In genomic region chr3:50675179-50676030, GRCh38 we compare ENCODE assay signal across 8 cellular contexts. TPM values are rescaled to one million over a fixed set of nuclear protein-coding genes. Genes with fewer than 3 reads are reported as not detected.
A peak's percentile ranks its signal among the peaks of the same experiment; 100 is the strongest.
DNase-seq lines count a peak whose midpoint lies in the region; ATAC-seq and TF ChIP-seq lines count a peak whose summit lies in the region.

No MANE protein-coding gene starts in this region.

- CTCF ChIA-PET in CD4-positive, alpha-beta memory T cell (lab: Charles Lee; ENCODE audit: partially characterized antibody), result interaction anchor here (0.6 to 2.6 kb wide), 7 partner anchors 23 to 637 kb away, joined by 3 to 7 read pairs (median 3); partner anchors contain the start of genes C3orf18 and MAPKAPK3

- no peaks in the 10 kb centered on the region for H3K36me3 Mint-ChIP-seq in CD4-positive, alpha-beta memory T cell

- H3K4me1 ChIP-seq in CD4-positive, alpha-beta memory T cell (ENCODE audit: insufficient read depth, low read length), result peaks cover 9% of the 10 kb centered on the region
- peaks cover 0 to 11% of the 10 kb centered on the region in 2 donors for H3K4me1 ChIP-seq in left lung

- H3K27me3 ChIP-seq in CD4-positive, alpha-beta memory T cell (ENCODE audit: insufficient read depth, low read length), result peaks cover 4% of the 10 kb centered on the region
- H3K27me3 ChIP-seq in HL-60 (ENCODE audit: insufficient read depth, poor library complexity, severe bottlenecking) (peaks cover 55% of the 10 kb centered on the region), left lung (peaks cover 54 to 87% of the 10 kb centered on the region in 2 donors)

- H3K4me3 Mint-ChIP-seq in CD4-positive, alpha-beta memory T cell, result peak overlapping the region; percentile 55 to 84 (median 80)

- H3K9me3 Mint-ChIP-seq in CD4-positive, alpha-beta memory T cell, result no peaks in the 10 kb centered on the region

- H3K36me3 ChIP-seq in CD4-positive, alpha-beta memory T cell (ENCODE audit: insufficient read depth, low read length), result no peaks in the 10 kb centered on the region
- no peaks in the 10 kb centered on the region for H3K36me3 ChIP-seq in left lung

- peaks cover 2 to 9% (median 6%) of the 10 kb centered on the region in 4 donors for H3K4me1 Mint-ChIP-seq in CD4-positive, alpha-beta memory T cell

- H3K4me3 ChIP-seq in CD4-positive, alpha-beta memory T cell (ENCODE audit: low read length in 2 of 2), result peak overlapping the region in 1 of 2 donors; percentile 19
- H3K4me3 ChIP-seq in HL-60 (replicated peaks; ENCODE audit: insufficient read depth, low read length) (peak overlapping the region; percentile 13), left lung (peak overlapping the region in 1 of 2 donors; percentile 26)

- TF ChIP-seq CTCF in HL-60 (IDR thresholded peaks at IDR 0.05; ENCODE audit: insufficient read depth, low read length) (no peak), left lung (IDR thresholded peaks at IDR 0.05) (no peak)

- ATAC-seq in left lung (peak; percentile 51), GM21825 (IDR thresholded peaks at IDR 0.05; ENCODE audit: unreplicated experiment) (no peak)

- intact Hi-C loops in CD4-positive, alpha-beta memory T cell (cut with micrococcal nuclease), result loop anchor here (1.0 kb wide), 2 partner anchors 59 to 697 kb away; no protein-coding TSS in a partner anchor
- intact Hi-C loops in left lung (cut with DNase I), result no loop called here

- H3K27ac ChIP-seq in CD4-positive, alpha-beta memory T cell (ENCODE audit: low read depth, low read length), result no peak overlapping the region
- H3K27ac ChIP-seq in HL-60 (replicated peaks), result no peak overlapping the region
- no peak overlapping the region for H3K27ac ChIP-seq in caudate nucleus (ENCODE audit: low read depth, low read length)
- no peak overlapping the region for H3K27ac ChIP-seq in left lung

- H3K27me3 Mint-ChIP-seq in CD4-positive, alpha-beta memory T cell, result peaks cover 7 to 12% of the 10 kb centered on the region in 2 donors

- peak in 4 of 5 donors; percentile 32 to 42 (median 37) for DNase-seq in CD4-positive, alpha-beta memory T cell
- DNase-seq in HL-60 (ENCODE audit: low read depth in 1 of 2, low spot score in 1 of 2), result no peak
- peak; percentile 69 for DNase-seq in activated CD4-positive, CD25-positive, alpha-beta regulatory T cell treated with anti-CD3 and anti-CD28 coated beads, Interleukin-2, amount 50 U/mL, for 72 hours
- DNase-seq in caudate nucleus (lab: John Stamatoyannopoulos, UW), result peak in 54 of 61 donors; percentile 27 to 83 (median 64)
- DNase-seq in left lung, result peak in 1 of 2 donors; percentile 85
- peak in 2 of 3 donors; percentile 52 to 67 for DNase-seq in stimulated activated CD4-positive, alpha-beta T cell treated with anti-CD3 and anti-CD28 coated beads, TNF-alpha, amount 100 ng/mL, for 48 hours (ENCODE audit: low read depth in 3 of 3)
- DNase-seq in NCI-H524 treated with DMSO at 0.1 percent for 48 hours (lab: John Stamatoyannopoulos, UW), result no peak

- H3K27ac Mint-ChIP-seq in CD4-positive, alpha-beta memory T cell, result peak overlapping the region in 2 of 7 donors; percentile 53 to 57

- no peaks in the 10 kb centered on the region for H3K9me3 ChIP-seq in CD4-positive, alpha-beta memory T cell (ENCODE audit: control insufficient read depth in 1 of 2, low read length in 2 of 2)
- H3K9me3 ChIP-seq in left lung, result no peaks in the 10 kb centered on the region

- POLR2A ChIA-PET in CD4-positive, alpha-beta memory T cell (lab: Charles Lee; ENCODE audit: partially characterized antibody), result interaction anchor here (1.0 to 1.5 kb wide), 3 partner anchors 13 to 105 kb away, joined by 3 read pairs; partner anchors contain the start of gene MAPKAPK3

RNA-seq across cellular contexts. Expression of gene DOCK3, which starts 0.7 kb away (rescaled TPM):
- total RNA-seq in CD4-positive, alpha-beta memory T cell, result 1 to 10 TPM; 2.5 to 2.6 TPM
- under 1 TPM; 0.04 to 0.18 TPM for polyA plus RNA-seq in CD4-positive, alpha-beta memory T cell
- 1 to 10 TPM in 1 of 2 donors, under 1 TPM in 1; 0.34 to 1.4 TPM for total RNA-seq in left lung

RNA-seq across cellular contexts. Expression of gene MAPKAPK3, which starts 58.5 kb away (rescaled TPM):
- 10 to 100 TPM; 36.4 to 40.1 TPM for total RNA-seq in CD4-positive, alpha-beta memory T cell
- 10 to 100 TPM; 71.2 to 93.2 TPM for polyA plus RNA-seq in CD4-positive, alpha-beta memory T cell
- total RNA-seq in left lung, result 100 to 1,000 TPM in 1 of 2 donors, 10 to 100 TPM in 1; 98.6 to 118 TPM

Comparison
In these comparisons a context has a peak if more than half of its experiments do, and no peak if none do; other contexts are left out.
1. DNase-seq: peak in CD4-positive, alpha-beta memory T cell (4 of 5), activated CD4-positive, CD25-positive, alpha-beta regulatory T cell treated with anti-CD3 and anti-CD28 coated beads, Interleukin-2, amount 50 U/mL, for 72 hours (single experiment), caudate nucleus (54 of 61) and stimulated activated CD4-positive, alpha-beta T cell treated with anti-CD3 and anti-CD28 coated beads, TNF-alpha, amount 100 ng/mL, for 48 hours (2 of 3); none in HL-60 (0 of 2) and NCI-H524 treated with DMSO at 0.1 percent for 48 hours (single experiment).